In genomic region chrX:149365061-149365460, GRCh38 we compare ENCODE assay signal across 29 cellular contexts.
A peak's percentile ranks its signal among the peaks of the same experiment; 100 is the strongest.
DNase-seq lines count a peak whose midpoint lies in the region; ATAC-seq and TF ChIP-seq lines count a peak whose summit lies in the region.
"Had no signal": no experiment of that assay in that cellular context is flagged by ENCODE, and none has a peak within 500 bp of the region (broad histone marks: within the 10 kb centered on the region; RNA-seq: fewer than 3 reads in every experiment).

No MANE protein-coding gene starts in this region.

- DNase-seq in Caki2 (ENCODE audit: low read depth) (peak; percentile 3), M059J (ENCODE audit: low read depth) (peak; percentile 77), astrocyte of the spinal cord (ENCODE audit: low read depth, low spot score) (peak; percentile 73), renal cortical epithelial cell (ENCODE audit: low read depth) (peak; percentile 53), SK-N-DZ (ENCODE audit: low spot score) (no peak), ecto neural progenitor cell (ENCODE audit: low spot score) (no peak)
- DNase-seq in stimulated activated naive CD8-positive, alpha-beta T cell treated with anti-CD3 and anti-CD28 coated beads, Interleukin-15, amount 100 ng/mL, for 72 hours = no peak
- DNase-seq: activated CD4-positive, alpha-beta memory T cell treated with anti-CD3 and anti-CD28 coated beads for 36 hours; activated CD4-positive, alpha-beta T cell treated with anti-CD3 and anti-CD28 coated beads for 1 hour; activated naive CD4-positive, alpha-beta T cell; brain microvascular endothelial cell; C1 segment of cervical spinal cord; Calu3; DMS79 treated with DMSO at 0.1 percent for 48 hours; hippocampal formation; KG1; left colon; NCI-H1417; NCI-H2081; NCI-H2227 treated with DMSO at 0.1 percent for 48 hours; NCI-H526 treated with DMSO at 0.1 percent for 48 hours; NK-92 treated with Interleukin-12 subunit alpha and Interleukin-12 subunit beta, amount 100 ng/mL, for 24 hours; pancreas; stimulated activated naive CD8-positive, alpha-beta T cell treated with anti-CD3 and anti-CD28 coated beads, Interleukin-15, Interleukin-2, amounts not matched to agents 100 U/mL and 50 U/mL, for 24 hours; T-helper 2 cell; uterus had no signal

- TF ChIP-seq CTCF in astrocyte of the spinal cord (IDR thresholded peaks at IDR 0.05; ENCODE audit: low read depth, low read length) = no peak

- H3K27ac Mint-ChIP-seq in stimulated activated naive CD8-positive, alpha-beta T cell treated with anti-CD3 and anti-CD28 coated beads, Interleukin-15, amount 100 ng/mL, for 72 hours = no peak overlapping the region
- H3K27ac Mint-ChIP-seq: activated CD4-positive, alpha-beta memory T cell treated with anti-CD3 and anti-CD28 coated beads for 36 hours had no signal

- in situ Hi-C loops in Caki2 (cut with HindIII; ENCODE audit: low pct_unique_long_range_greater_than_20kb, low sequenced_read_pairs) (no loop called here), astrocyte of the spinal cord (cut with HindIII; ENCODE audit: low sequenced_read_pairs) (no loop called here)

- H3K4me3 ChIP-seq in astrocyte of the spinal cord (ENCODE audit: low read depth, low read length) = no peak overlapping the region
- H3K4me3 ChIP-seq: pancreas, smooth muscle cell, thoracic aorta, uterus had no signal

- ATAC-seq in stimulated activated naive CD8-positive, alpha-beta T cell treated with anti-CD3 and anti-CD28 coated beads, Interleukin-15, amount 100 ng/mL, for 72 hours = no peak
- ATAC-seq: left colon; pancreas; Right ventricle myocardium inferior; stimulated activated naive CD8-positive, alpha-beta T cell treated with anti-CD3 and anti-CD28 coated beads, Interleukin-15, Interleukin-2, amounts not matched to agents 100 U/mL and 50 U/mL, for 24 hours had no signal

- H3K27me3 Mint-ChIP-seq in stimulated activated naive CD8-positive, alpha-beta T cell treated with anti-CD3 and anti-CD28 coated beads, Interleukin-15, amount 100 ng/mL, for 72 hours = peaks cover 5% of the 10 kb centered on the region
- H3K27me3 Mint-ChIP-seq: activated CD4-positive, alpha-beta memory T cell treated with anti-CD3 and anti-CD28 coated beads for 36 hours had no signal

- no peak overlapping the region for H3K4me3 Mint-ChIP-seq in stimulated activated naive CD8-positive, alpha-beta T cell treated with anti-CD3 and anti-CD28 coated beads, Interleukin-15, amount 100 ng/mL, for 72 hours
- H3K4me3 Mint-ChIP-seq: activated CD4-positive, alpha-beta memory T cell treated with anti-CD3 and anti-CD28 coated beads for 36 hours had no signal

- peaks cover 6 to 7% of the 10 kb centered on the region in 2 donors for H3K9me3 Mint-ChIP-seq in stimulated activated naive CD8-positive, alpha-beta T cell treated with anti-CD3 and anti-CD28 coated beads, Interleukin-15, amount 100 ng/mL, for 72 hours
- H3K9me3 Mint-ChIP-seq: activated CD4-positive, alpha-beta memory T cell treated with anti-CD3 and anti-CD28 coated beads for 36 hours had no signal

- H3K4me1 Mint-ChIP-seq in stimulated activated naive CD8-positive, alpha-beta T cell treated with anti-CD3 and anti-CD28 coated beads, Interleukin-15, amount 100 ng/mL, for 72 hours = no peaks in the 10 kb centered on the region

Comparison
In these comparisons a context has a peak if more than half of its experiments do, and no peak if none do; other contexts are left out.
1. DNase-seq: peak in Caki2 (single experiment), M059J (single experiment), astrocyte of the spinal cord (single experiment) and renal cortical epithelial cell (single experiment); none in SK-N-DZ (single experiment), ecto neural progenitor cell (single experiment) and stimulated activated naive CD8-positive, alpha-beta T cell treated with anti-CD3 and anti-CD28 coated beads, Interleukin-15, amount 100 ng/mL, for 72 hours (0 of 2).